8 cellular contexts compared by ENCODE assay signal in genomic region chr9:5437254-5438216, GRCh38. TPM values are rescaled to one million over a fixed set of nuclear protein-coding genes. Genes with fewer than 3 reads are reported as not detected.
DNase-seq lines count a peak whose midpoint lies in the region; ATAC-seq and TF ChIP-seq lines count a peak whose summit lies in the region.

A gene with protein sequence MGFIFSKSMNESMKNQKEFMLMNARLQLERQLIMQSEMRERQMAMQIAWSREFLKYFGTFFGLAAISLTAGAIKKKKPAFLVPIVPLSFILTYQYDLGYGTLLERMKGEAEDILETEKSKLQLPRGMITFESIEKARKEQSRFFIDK (minus strand): TSS chr9:5437925. CDS start chr9:5431977, 5,948 bp downstream.

- H3K4me3 ChIP-seq in Panc1 (ENCODE audit: low read depth in 2 of 2, low read length in 2 of 2) (peak within 1 kb of the TSS; percentile 61 to 72), mucosa of rectum (ENCODE audit: low read length in 2 of 2) (peak within 1 kb of the TSS; percentile 70 to 78)

- peak; percentile 90 for ATAC-seq in GM21717 (IDR thresholded peaks at IDR 0.05; ENCODE audit: unreplicated experiment)
- peak; percentile 100 for ATAC-seq in Panc1
- peak; percentile 95 to 97 for ATAC-seq in activated T-cell treated with anti-CD3 and anti-CD28 coated beads, Interleukin-2, amount 50 U/mL, for 4 hours

- CTCF ChIA-PET in Panc1 (lab: Charles Lee) = no interaction called here

- TSS peak; percentile 86 for BruUV-seq in Panc1 (replicated peaks; lab: Mats Ljungman, UMichigan)

- H3K36me3 ChIP-seq in Panc1 (ENCODE audit: control insufficient read depth, insufficient read depth, low read length) = no peaks in the 10 kb centered on the region; the same call in 1 of the 2 replicates
- H3K36me3 ChIP-seq in mucosa of rectum (ENCODE audit: control insufficient read depth in 2 of 2, insufficient read depth in 2 of 2, low read length in 2 of 2) = peaks cover 0 to 14% of the 10 kb centered on the region in 2 donors

- H3K4me1 Mint-ChIP-seq in activated T-cell treated with anti-CD3 and anti-CD28 coated beads, Interleukin-2, amount 50 U/mL, for 4 hours (ENCODE audit: low read depth) = peaks cover 46% of the 10 kb centered on the region

- no peaks in the 10 kb centered on the region for H3K9me3 Mint-ChIP-seq in activated T-cell treated with anti-CD3 and anti-CD28 coated beads, Interleukin-2, amount 50 U/mL, for 4 hours

- H3K27me3 Mint-ChIP-seq in activated T-cell treated with anti-CD3 and anti-CD28 coated beads, Interleukin-2, amount 50 U/mL, for 4 hours (ENCODE audit: low read depth) = no peaks in the 10 kb centered on the region

- TF ChIP-seq CTCF in Panc1 (IDR thresholded peaks at IDR 0.05) = no peak

- peak within 1 kb of the TSS; percentile 91 for H3K4me3 Mint-ChIP-seq in activated T-cell treated with anti-CD3 and anti-CD28 coated beads, Interleukin-2, amount 50 U/mL, for 4 hours

- peak; percentile 95 for TF ChIP-seq POLR2A in erythroblast (IDR thresholded peaks at IDR 0.05; ENCODE audit: low read length)

- intact Hi-C loops in Panc1 (cut with micrococcal nuclease; ENCODE audit: unreplicated experiment) = no loop called here

- H3K36me3 Mint-ChIP-seq in activated T-cell treated with anti-CD3 and anti-CD28 coated beads, Interleukin-2, amount 50 U/mL, for 4 hours (ENCODE audit: insufficient read depth) = peaks cover 19% of the 10 kb centered on the region

- no peaks in the 10 kb centered on the region for H3K4me1 ChIP-seq in Panc1 (ENCODE audit: control insufficient read depth, insufficient read depth, low read length)
- peaks cover 7 to 24% of the 10 kb centered on the region in 2 donors for H3K4me1 ChIP-seq in mucosa of rectum (ENCODE audit: control insufficient read depth in 2 of 2, insufficient read depth in 2 of 2, low read length in 2 of 2)

- peak within 1 kb of the TSS; percentile 89 to 96 for H3K9ac ChIP-seq in mucosa of rectum (ENCODE audit: low read depth in 1 of 2, low read length in 2 of 2)

- DNase-seq in DMS79 (lab: John Stamatoyannopoulos, UW) (peak; percentile 88), KBM-7 (peak; percentile 94), Panc1 (ENCODE audit: low read depth, low spot score) (no peak), erythroblast (lab: John Stamatoyannopoulos, UW) (peak; percentile 93 to 94)
- DNase-seq in activated T-cell treated with anti-CD3 and anti-CD28 coated beads, Interleukin-2, amount 50 U/mL, for 4 hours = peak; percentile 83
- DNase-seq in stimulated activated CD8-positive, alpha-beta memory T cell treated with anti-CD3 and anti-CD28 coated beads, Interleukin-4, amount 100 ng/mL, for 48 hours = peak; percentile 91

- peak within 1 kb of the TSS; percentile 72 for H3K27ac ChIP-seq in Panc1 (ENCODE audit: low read length)
- peak within 1 kb of the TSS; percentile 96 to 97 for H3K27ac ChIP-seq in mucosa of rectum (ENCODE audit: low read depth in 2 of 2, low read length in 2 of 2)

- in situ Hi-C loops in KBM-7 (cut with MboI; ENCODE audit: low pct_unique_long_range_greater_than_20kb, low sequenced_read_pairs) (loop anchor here (25.0 kb wide), 1 partner anchor 675 kb away; no protein-coding TSS in a partner anchor), Panc1 (cut with HindIII; ENCODE audit: low pct_unique_long_range_greater_than_20kb, low sequenced_read_pairs) (no loop called here)

- no peaks in the 10 kb centered on the region for H3K27me3 ChIP-seq in Panc1 (ENCODE audit: control insufficient read depth, insufficient read depth, low read length)
- H3K27me3 ChIP-seq in mucosa of rectum (ENCODE audit: control insufficient read depth in 2 of 2, insufficient read depth in 2 of 2, low read length in 2 of 2) = no peaks in the 10 kb centered on the region

- H3K9me3 ChIP-seq in Panc1 (ENCODE audit: control insufficient read depth, insufficient read depth, low read depth, low read length) (no peaks in the 10 kb centered on the region), mucosa of rectum (ENCODE audit: control insufficient read depth in 2 of 2, low read length in 2 of 2) (no peaks in the 10 kb centered on the region)

- POLR2A ChIA-PET in Panc1 (lab: Charles Lee) = no interaction called here

RNA-seq across cellular contexts. Expression of the gene that starts here (rescaled TPM):
- total RNA-seq in Panc1 (2021; ENCODE audit: unreplicated experiment) = 9.3 TPM
- polyA plus RNA-seq in Panc1 (2012; ENCODE audit: insufficient read length) = 6.2 TPM
- 10 to 100 TPM; 23.7 to 45.3 (median 30.9) TPM for total RNA-seq in activated T-cell treated with anti-CD3 and anti-CD28 coated beads, Interleukin-2, amount 50 U/mL, for 4 hours
